ENCODE assay signal across 17 cellular contexts in genomic region chr1:242872521-242872920, GRCh38.
"Had no signal": no experiment of that assay in that cellular context is flagged by ENCODE, and none has a peak within 500 bp of the region (broad histone marks: within the 10 kb centered on the region; RNA-seq: fewer than 3 reads in every experiment).

No MANE protein-coding gene starts in this region.

- H3K9me3 ChIP-seq: esophagus muscularis mucosa, gastroesophageal sphincter, heart right ventricle, left lung, lower lobe of right lung, mucosa of descending colon had no signal

- H3K27ac ChIP-seq: coronary artery, dorsolateral prefrontal cortex, esophagus muscularis mucosa, foreskin keratinocyte, gastroesophageal sphincter, left lung, lower lobe of right lung had no signal

- ATAC-seq: foreskin keratinocyte; gastroesophageal sphincter; left lung; lower lobe of right lung; mucosa of descending colon; naive thymus-derived CD8-positive, alpha-beta T cell had no signal

- H3K4me1 ChIP-seq: foreskin keratinocyte, gastroesophageal sphincter, left lung, lower lobe of right lung had no signal

- DNase-seq: dermis blood vessel endothelial cell; dorsolateral prefrontal cortex; effector CD4-positive, alpha-beta T cell; effector memory CD4-positive, alpha-beta T cell; foreskin keratinocyte; heart right ventricle; hippocampal formation; left cardiac atrium; left lung; lower lobe of right lung; mesenchymal stem cell; mucosa of descending colon; naive B cell; naive thymus-derived CD8-positive, alpha-beta T cell had no signal

- H3K4me3 ChIP-seq: coronary artery, dorsolateral prefrontal cortex, esophagus muscularis mucosa, gastroesophageal sphincter, heart right ventricle, left lung, lower lobe of right lung, mucosa of descending colon had no signal

- H3K27me3 ChIP-seq: dorsolateral prefrontal cortex, esophagus muscularis mucosa, foreskin keratinocyte, gastroesophageal sphincter, heart right ventricle, left lung had no signal

- H3K36me3 ChIP-seq: esophagus muscularis mucosa, gastroesophageal sphincter, heart right ventricle, left lung, lower lobe of right lung had no signal
